Comparison of ENCODE assay signal across 19 cellular contexts in the genomic region with DNA sequence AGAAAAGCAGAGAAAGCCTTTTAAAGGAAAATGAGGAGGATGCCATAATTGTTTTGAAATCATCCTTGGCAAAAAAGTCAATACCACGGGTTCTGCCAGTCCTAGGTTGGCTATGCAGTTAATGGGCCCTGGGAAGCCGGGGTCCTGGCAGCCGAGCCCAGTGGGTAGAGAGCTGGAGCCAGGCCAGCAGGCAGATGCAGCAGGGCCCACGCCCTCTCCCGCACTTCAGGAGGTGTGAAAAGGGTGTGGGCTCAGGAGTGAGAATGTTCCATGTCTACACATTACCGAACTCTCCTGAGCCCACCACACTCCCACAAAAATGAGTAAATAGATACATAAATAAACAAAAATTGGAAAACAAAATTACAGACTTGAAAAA. TPM values are rescaled to one million over a fixed set of nuclear protein-coding genes. Genes with fewer than 3 reads are reported as not detected.
A peak's percentile ranks its signal among the peaks of the same experiment; 100 is the strongest.
DNase-seq lines count a peak whose midpoint lies in the region; ATAC-seq and TF ChIP-seq lines count a peak whose summit lies in the region.
"Had no signal": no experiment of that assay in that cellular context is flagged by ENCODE, and none has a peak within 500 bp of the region (broad histone marks: within the 10 kb centered on the region; RNA-seq: fewer than 3 reads in every experiment).

No MANE protein-coding gene starts in this region.

- H2BK5ac ChIP-seq in mesenchymal stem cell (ENCODE audit: low read depth, low read length, poor library complexity, severe bottlenecking), result no peak overlapping the region

- no TSS peak for BruUV-seq in mammary epithelial cell (replicated peaks; lab: Mats Ljungman, UMichigan)

- H3K4ac ChIP-seq in mesenchymal stem cell (ENCODE audit: low read depth in 1 of 2, low read length in 2 of 2), result no peak overlapping the region

- H3K4me3 ChIP-seq in breast epithelium (no peak overlapping the region), mammary epithelial cell (replicated peaks in 1 of 3; ENCODE audit: insufficient read depth in 1 of 3, low read depth in 2 of 3, low read length in 3 of 3) (no peak overlapping the region), mesenchymal stem cell (ENCODE audit: insufficient read depth in 1 of 2, low read depth in 1 of 2, low read length in 2 of 2) (no peak overlapping the region), sigmoid colon (no peak overlapping the region)
- H3K4me3 ChIP-seq: A549 had no signal

- no peak for ATAC-seq in GM18861 (IDR thresholded peaks at IDR 0.05; ENCODE audit: unreplicated experiment)
- ATAC-seq: A549 had no signal

- H3K9me3 ChIP-seq in breast epithelium, result no peaks in the 10 kb centered on the region
- no peaks in the 10 kb centered on the region for H3K9me3 ChIP-seq in mammary epithelial cell (replicated peaks; ENCODE audit: insufficient read depth, low read length)
- H3K9me3 ChIP-seq in mesenchymal stem cell (ENCODE audit: control insufficient read depth, low read length), result no peaks in the 10 kb centered on the region
- H3K9me3 ChIP-seq in sigmoid colon, result no peaks in the 10 kb centered on the region
- H3K9me3 ChIP-seq: A549 had no signal

- no peak overlapping the region for H4K91ac ChIP-seq in mesenchymal stem cell (ENCODE audit: low read length)

- H3K27ac ChIP-seq in breast epithelium (peak overlapping the region; percentile 36 to 51), mammary epithelial cell (ENCODE audit: insufficient read depth, low read depth, low read length) (no peak overlapping the region), VCaP (peak overlapping the region; percentile 37), mesenchymal stem cell (ENCODE audit: low read length, poor library complexity, severe bottlenecking) (no peak overlapping the region), sigmoid colon (no peak overlapping the region)
- H3K27ac ChIP-seq: 22Rv1, A549, C4-2B had no signal

- H2BK120ac ChIP-seq in mesenchymal stem cell (ENCODE audit: low read depth, low read length), result no peak overlapping the region

- H3K4me1 ChIP-seq in breast epithelium (peaks cover 0 to 5% of the 10 kb centered on the region in 2 donors), mammary epithelial cell (ENCODE audit: insufficient read depth, low read length) (no peaks in the 10 kb centered on the region), mesenchymal stem cell (ENCODE audit: control insufficient read depth, insufficient read depth, low read depth, low read length) (no peaks in the 10 kb centered on the region), sigmoid colon (no peaks in the 10 kb centered on the region)
- H3K4me1 ChIP-seq: A549 had no signal

- CTCF ChIA-PET in mammary epithelial cell (lab: Charles Lee; ENCODE audit: low non-redundant PET), result no interaction called here

- in situ Hi-C loops in mammary epithelial cell (cut with MboI; ENCODE audit: low sequenced_read_pairs in 2 of 2), result no loop called here

- peak overlapping the region; percentile 9 for H2BK15ac ChIP-seq in mesenchymal stem cell (ENCODE audit: low read depth, poor library complexity, severe bottlenecking)

- H3K4me2 ChIP-seq in mammary epithelial cell (ENCODE audit: insufficient read depth, low read depth, low read length) (no peak overlapping the region), mesenchymal stem cell (ENCODE audit: low read length, poor library complexity, severe bottlenecking) (no peak overlapping the region)
- H3K4me2 ChIP-seq: A549 had no signal

- H2AK5ac ChIP-seq in mesenchymal stem cell (ENCODE audit: low read length, severe bottlenecking), result no peak overlapping the region

- no peak overlapping the region for H3K9ac ChIP-seq in mammary epithelial cell (ENCODE audit: insufficient read depth, low read length)
- H3K9ac ChIP-seq in mesenchymal stem cell (ENCODE audit: low read length), result no peak overlapping the region

- H4K8ac ChIP-seq in mesenchymal stem cell (ENCODE audit: low read length), result no peak overlapping the region

- WGBS in mammary epithelial cell (ENCODE audit: low coverage, missing lambda C conversion rate), result 8% methylated on average over 6 of the region's 6 CpGs
- WGBS in mesenchymal stem cell, result 86% methylated on average over 6 of the region's 6 CpGs
- 41 to 69% methylated on average over 6 of the region's 6 CpGs for WGBS in sigmoid colon, 2 donors

- H3K79me2 ChIP-seq in mammary epithelial cell (ENCODE audit: insufficient read depth, low read length), result no peaks in the 10 kb centered on the region

- intact Hi-C loops in breast epithelium (cut with DNase I; ENCODE audit: low total_unique reads) (no loop called here), mammary epithelial cell (cut with micrococcal nuclease) (no loop called here), sigmoid colon (cut with DNase I) (no loop called here)

- no peak overlapping the region for H3K23ac ChIP-seq in mesenchymal stem cell (ENCODE audit: low read length in 2 of 2)

- no peak overlapping the region for H3K14ac ChIP-seq in mesenchymal stem cell (ENCODE audit: low read length in 2 of 2)

- H3K18ac ChIP-seq in mesenchymal stem cell (ENCODE audit: low read depth in 1 of 2, low read length in 2 of 2), result no peak overlapping the region

- H3K27me3 ChIP-seq in breast epithelium (no peaks in the 10 kb centered on the region), mammary epithelial cell (ENCODE audit: insufficient read depth, low read length) (no peaks in the 10 kb centered on the region), mesenchymal stem cell (ENCODE audit: control insufficient read depth in 1 of 2, insufficient read depth in 1 of 2, low read length in 2 of 2) (peaks cover 32 to 33% of the 10 kb centered on the region in 2 experiments), sigmoid colon (no peaks in the 10 kb centered on the region)

- TF ChIP-seq CTCF in breast epithelium (IDR thresholded peaks at IDR 0.05) (no peak), mammary epithelial cell (conservative IDR thresholded peaks at IDR 0.05 in 1 of 2, IDR thresholded peaks at IDR 0.05 in 1 of 2; ENCODE audit: extremely low read depth in 1 of 2, insufficient read depth in 1 of 2, low read depth in 1 of 2, low read length in 2 of 2) (no peak), VCaP (conservative IDR thresholded peaks at IDR 0.05) (no peak), sigmoid colon (IDR thresholded peaks at IDR 0.05) (no peak)

- no peak overlapping the region for H2BK12ac ChIP-seq in mesenchymal stem cell (ENCODE audit: low read length in 2 of 2)

- no peaks in the 10 kb centered on the region for H3K79me1 ChIP-seq in mesenchymal stem cell (replicated peaks; ENCODE audit: low read length, poor library complexity, severe bottlenecking)

- dilution Hi-C loops in mammary epithelial cell (cut with HindIII; ENCODE audit: low sequenced_read_pairs), result no loop called here

- no peaks in the 10 kb centered on the region for H4K20me1 ChIP-seq in mammary epithelial cell (ENCODE audit: insufficient read depth, low read length)

- H3K36me3 ChIP-seq in breast epithelium (no peaks in the 10 kb centered on the region), mammary epithelial cell (ENCODE audit: insufficient read depth, low read length) (no peaks in the 10 kb centered on the region), mesenchymal stem cell (ENCODE audit: control insufficient read depth in 1 of 2, insufficient read depth in 2 of 2, low read depth in 1 of 2, low read length in 2 of 2) (no peaks in the 10 kb centered on the region), sigmoid colon (no peaks in the 10 kb centered on the region)

- TF ChIP-seq EP300 in sigmoid colon (IDR thresholded peaks at IDR 0.05), result no peak

- no peak overlapping the region for H2AFZ ChIP-seq in mammary epithelial cell (ENCODE audit: low read depth, low read length)
- no peak overlapping the region for H2AFZ ChIP-seq in mesenchymal stem cell (ENCODE audit: low read depth, low read length)

- TF ChIP-seq POLR2A in breast epithelium (IDR thresholded peaks at IDR 0.05) (no peak), sigmoid colon (IDR thresholded peaks at IDR 0.05) (no peak)

- DNase-seq in breast epithelium (ENCODE audit: low spot score in 2 of 2) (peak in 1 of 2 donors; percentile 50), mammary epithelial cell (no peak), mesenchymal stem cell (no peak), sigmoid colon (peak; percentile 49), DMS 273 treated with DMSO at 0.1 percent for 48 hours (lab: John Stamatoyannopoulos, UW) (no peak), OCI-M1 (lab: John Stamatoyannopoulos, UW) (no peak)
- DNase-seq: AML-193, DMS79 treated with DMSO at 0.1 percent for 48 hours, GF-D8, GOT3, H7 had no signal

RNA-seq across cellular contexts. Expression of gene ANTXRL, which starts 18.6 kb away (rescaled TPM):
- total RNA-seq in breast epithelium, result under 1 TPM in 1 of 3 donors, not detected in 2; 0.15 TPM
- total RNA-seq in mammary epithelial cell, result not detected
- polyA plus RNA-seq in mammary epithelial cell, result not detected
- not detected for polyA minus RNA-seq in mammary epithelial cell
- not detected for polyA plus RNA-seq in mesenchymal stem cell (2013, experiment 1 of 2)
- not detected for polyA plus RNA-seq in mesenchymal stem cell (2013, experiment 2 of 2)
- not detected for total RNA-seq in sigmoid colon
- polyA plus RNA-seq in sigmoid colon, result not detected
- total RNA-seq: CD4-positive, alpha-beta T cell; H7 had no signal
- polyA plus RNA-seq: BJ, IgD-negative memory B cell had no signal

Comparison
In these comparisons a context has a peak if more than half of its experiments do, and no peak if none do; other contexts are left out.
1. H3K27ac ChIP-seq: peak in breast epithelium (2 of 2) and VCaP (single experiment); none in mammary epithelial cell (single experiment), mesenchymal stem cell (single experiment) and sigmoid colon (0 of 4).